ENCODE assay signal across 8 cellular contexts in genomic region chr15:38085104-38085503, GRCh38.
DNase-seq lines count a peak whose midpoint lies in the region; ATAC-seq and TF ChIP-seq lines count a peak whose summit lies in the region.
"Had no signal": no experiment of that assay in that cellular context is flagged by ENCODE, and none has a peak within 500 bp of the region (broad histone marks: within the 10 kb centered on the region; RNA-seq: fewer than 3 reads in every experiment).

No MANE protein-coding gene starts in this region.

- no peak overlapping the region for H3K4me3 Mint-ChIP-seq in CD4-positive, alpha-beta T cell

- DNase-seq in NOMO-1 (lab: John Stamatoyannopoulos, UW; ENCODE audit: unreplicated experiment in 2 of 2) (peak; percentile 68 to 79), pons (ENCODE audit: low spot score) (peak; percentile 69), T1000 (lab: John Stamatoyannopoulos, UW) (no peak), NCI-H526 treated with DMSO at 0.1 percent for 48 hours (lab: John Stamatoyannopoulos, UW) (no peak)
- no peak for DNase-seq in CD4-positive, alpha-beta T cell
- DNase-seq: pancreas had no signal

- no peak for TF ChIP-seq CTCF in CD4-positive, alpha-beta T cell (IDR thresholded peaks at IDR 0.05)

- POLR2A ChIA-PET in CD4-positive, alpha-beta T cell (lab: Charles Lee) = no interaction called here

- CTCF ChIA-PET in CD4-positive, alpha-beta T cell (lab: Charles Lee) = interaction anchor here (1.0 to 1.8 kb wide), 2 partner anchors 9 to 12 kb away, joined by 3 to 4 read pairs; no protein-coding TSS in a partner anchor

- no peaks in the 10 kb centered on the region for H3K9me3 Mint-ChIP-seq in CD4-positive, alpha-beta T cell

- ATAC-seq in GM19328 (IDR thresholded peaks at IDR 0.05; ENCODE audit: unreplicated experiment) (peak; percentile 83), HG02852 (IDR thresholded peaks at IDR 0.05; ENCODE audit: unreplicated experiment) (peak; percentile 83)
- ATAC-seq in CD4-positive, alpha-beta T cell (ENCODE audit: poor library complexity) = no peak

- H3K27ac ChIP-seq in CD4-positive, alpha-beta T cell (ENCODE audit: low read depth, low read length) = no peak overlapping the region
- H3K27ac ChIP-seq: pancreas had no signal

- H3K27me3 Mint-ChIP-seq in CD4-positive, alpha-beta T cell = peaks cover 32% of the 10 kb centered on the region

- intact Hi-C loops in CD4-positive, alpha-beta T cell (cut with DNase I, micrococcal nuclease) = no loop called here

- H3K27ac Mint-ChIP-seq in CD4-positive, alpha-beta T cell = no peak overlapping the region

- H3K4me1 Mint-ChIP-seq in CD4-positive, alpha-beta T cell (ENCODE audit: low read depth) = peaks cover 5% of the 10 kb centered on the region

- no peaks in the 10 kb centered on the region for H3K27me3 ChIP-seq in CD4-positive, alpha-beta T cell (ENCODE audit: control insufficient read depth, insufficient read depth, low read length)
- H3K27me3 ChIP-seq: pancreas had no signal

- no peaks in the 10 kb centered on the region for H3K36me3 Mint-ChIP-seq in CD4-positive, alpha-beta T cell (ENCODE audit: low read depth)

- no peaks in the 10 kb centered on the region for H3K9me3 ChIP-seq in CD4-positive, alpha-beta T cell (ENCODE audit: control insufficient read depth, low read length)
- H3K9me3 ChIP-seq: pancreas had no signal

Comparison
In these comparisons a context has a peak if more than half of its experiments do, and no peak if none do; other contexts are left out.
1. DNase-seq: peak in NOMO-1 (2 of 2) and pons (single experiment); none in T1000 (single experiment), NCI-H526 treated with DMSO at 0.1 percent for 48 hours (single experiment) and CD4-positive, alpha-beta T cell (0 of 10).